8 cellular contexts compared by ENCODE assay signal in genomic region chr15:84748274-84749110, GRCh38. TPM values are rescaled to one million over a fixed set of nuclear protein-coding genes. Genes with fewer than 3 reads are reported as not detected.
A peak's percentile ranks its signal among the peaks of the same experiment; 100 is the strongest.
DNase-seq lines count a peak whose midpoint lies in the region; ATAC-seq and TF ChIP-seq lines count a peak whose summit lies in the region.

Gene ZNF592, plus strand, starts transcription at chr15:84748592. Its CDS starts 34,084 bp downstream, at chr15:84782676.

- no peaks in the 10 kb centered on the region for H3K27me3 ChIP-seq in endocrine pancreas (ENCODE audit: control insufficient read depth, insufficient read depth, low read length)

- POLR2A ChIA-PET in AG04449 (lab: Yijun Ruan, JAX), result interaction anchor here (1.5 kb wide), 1 partner anchor 32 kb away, joined by 6 read pairs; the partner anchor contains the start of gene SEC11A

- H3K4me1 ChIP-seq in endocrine pancreas (ENCODE audit: control insufficient read depth, insufficient read depth, low read length), result peaks cover 4% of the 10 kb centered on the region

- H3K9me3 ChIP-seq in endocrine pancreas (ENCODE audit: control insufficient read depth, low read length), result no peaks in the 10 kb centered on the region

- DNase-seq in AG04449 (ENCODE audit: low read depth, low spot score) (no peak), NOMO-1 (lab: John Stamatoyannopoulos, UW; ENCODE audit: unreplicated experiment in 2 of 2) (peak; percentile 61 to 72), mesenteric fat pad (ENCODE audit: low spot score) (peak; percentile 96)
- DNase-seq in activated CD8-positive, alpha-beta memory T cell treated with anti-CD3 and anti-CD28 coated beads for 4 hours (ENCODE audit: low read depth in 2 of 2), result peak; percentile 55 to 64
- peak; percentile 57 to 75 for DNase-seq in stimulated activated CD8-positive, alpha-beta memory T cell treated with anti-CD3 and anti-CD28 coated beads, Interleukin-15, amount 100 ng/mL, for 4 hours (ENCODE audit: low read depth in 2 of 2)

- H3K4me3 ChIP-seq in AG04449 (ENCODE audit: low read depth, low read length) (peak within 1 kb of the TSS; percentile 93), endocrine pancreas (ENCODE audit: control insufficient read depth, insufficient read depth, low read length) (peak within 1 kb of the TSS; percentile 82)

- CTCF ChIA-PET in AG04449 (lab: Yijun Ruan, JAX), result interaction anchor here (0.8 to 2.7 kb wide), 6 partner anchors 11 to 180 kb away, joined by 3 to 10 read pairs (median 3); partner anchors contain the start of gene WDR73

- peak within 1 kb of the TSS; percentile 89 for H3K9ac ChIP-seq in endocrine pancreas (ENCODE audit: control insufficient read depth, insufficient read depth, low read length)

- peak; percentile 17 for TF ChIP-seq CTCF in AG04449 (IDR thresholded peaks at IDR 0.05; ENCODE audit: insufficient read depth, low read length, missing control alignments)

- H3K36me3 ChIP-seq in endocrine pancreas (ENCODE audit: control insufficient read depth, insufficient read depth, low read length), result no peaks in the 10 kb centered on the region

- ATAC-seq in GM18868 (IDR thresholded peaks at IDR 0.05; ENCODE audit: unreplicated experiment) (peak; percentile 47), HG03097 (IDR thresholded peaks at IDR 0.05; ENCODE audit: low FRiP score, unreplicated experiment) (peak; percentile 56)

RNA-seq across cellular contexts. Expression of gene ZNF592, which starts in this region (rescaled TPM):
- 30.1 TPM for total RNA-seq in mesenteric fat pad
